1 cellular context compared by ENCODE assay signal in the genomic region with DNA sequence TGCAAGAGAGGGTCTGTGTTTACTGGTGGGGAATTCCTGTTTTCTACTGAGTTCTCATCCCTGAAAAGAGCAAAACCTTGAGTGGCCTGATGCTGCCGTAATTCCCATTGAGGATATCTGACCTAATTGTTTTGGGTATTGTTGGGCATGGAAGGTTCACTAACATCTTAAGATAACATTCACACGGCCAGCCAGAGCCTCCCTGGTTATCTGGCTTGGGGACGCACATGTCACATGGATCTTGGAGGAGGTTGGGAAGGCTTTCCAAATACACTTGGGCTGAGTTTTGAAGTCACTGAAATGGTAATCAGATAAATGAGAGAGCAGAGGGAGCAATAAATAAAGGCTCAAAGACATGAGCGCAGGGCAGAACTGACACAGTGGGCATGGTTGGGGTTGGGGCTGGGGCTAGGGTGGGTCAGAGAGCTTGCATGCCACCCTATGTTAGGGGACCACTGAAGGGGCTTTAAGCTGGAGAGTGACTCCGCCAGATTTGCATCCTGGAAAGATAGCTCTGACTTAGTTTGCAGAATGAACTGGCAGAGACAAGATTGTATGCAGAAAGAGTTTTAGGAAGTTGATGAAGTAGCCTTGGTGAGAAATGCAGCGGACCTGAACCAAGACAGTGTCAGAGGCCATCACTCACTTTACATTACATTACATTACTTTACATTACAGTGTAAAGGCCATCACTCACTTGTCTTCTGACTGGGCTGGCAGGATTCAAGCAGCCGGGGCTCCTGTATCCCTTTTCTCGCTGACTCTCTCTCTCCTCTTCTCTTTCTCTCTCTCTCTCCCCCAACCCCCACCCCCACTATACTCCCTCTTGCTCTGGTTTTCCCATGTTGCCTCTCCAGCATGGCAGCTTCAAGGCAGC.
A peak's percentile ranks its signal among the peaks of the same experiment; 100 is the strongest.
TF ChIP-seq lines count a peak whose summit lies in the region.

No MANE protein-coding gene starts in this region.

TF ChIP-seq in H1, 55 proteins besides CTCF, POLR2A, EP300 and RAD21 (continued from another document):
- TF ChIP-seq, protein P1, sequence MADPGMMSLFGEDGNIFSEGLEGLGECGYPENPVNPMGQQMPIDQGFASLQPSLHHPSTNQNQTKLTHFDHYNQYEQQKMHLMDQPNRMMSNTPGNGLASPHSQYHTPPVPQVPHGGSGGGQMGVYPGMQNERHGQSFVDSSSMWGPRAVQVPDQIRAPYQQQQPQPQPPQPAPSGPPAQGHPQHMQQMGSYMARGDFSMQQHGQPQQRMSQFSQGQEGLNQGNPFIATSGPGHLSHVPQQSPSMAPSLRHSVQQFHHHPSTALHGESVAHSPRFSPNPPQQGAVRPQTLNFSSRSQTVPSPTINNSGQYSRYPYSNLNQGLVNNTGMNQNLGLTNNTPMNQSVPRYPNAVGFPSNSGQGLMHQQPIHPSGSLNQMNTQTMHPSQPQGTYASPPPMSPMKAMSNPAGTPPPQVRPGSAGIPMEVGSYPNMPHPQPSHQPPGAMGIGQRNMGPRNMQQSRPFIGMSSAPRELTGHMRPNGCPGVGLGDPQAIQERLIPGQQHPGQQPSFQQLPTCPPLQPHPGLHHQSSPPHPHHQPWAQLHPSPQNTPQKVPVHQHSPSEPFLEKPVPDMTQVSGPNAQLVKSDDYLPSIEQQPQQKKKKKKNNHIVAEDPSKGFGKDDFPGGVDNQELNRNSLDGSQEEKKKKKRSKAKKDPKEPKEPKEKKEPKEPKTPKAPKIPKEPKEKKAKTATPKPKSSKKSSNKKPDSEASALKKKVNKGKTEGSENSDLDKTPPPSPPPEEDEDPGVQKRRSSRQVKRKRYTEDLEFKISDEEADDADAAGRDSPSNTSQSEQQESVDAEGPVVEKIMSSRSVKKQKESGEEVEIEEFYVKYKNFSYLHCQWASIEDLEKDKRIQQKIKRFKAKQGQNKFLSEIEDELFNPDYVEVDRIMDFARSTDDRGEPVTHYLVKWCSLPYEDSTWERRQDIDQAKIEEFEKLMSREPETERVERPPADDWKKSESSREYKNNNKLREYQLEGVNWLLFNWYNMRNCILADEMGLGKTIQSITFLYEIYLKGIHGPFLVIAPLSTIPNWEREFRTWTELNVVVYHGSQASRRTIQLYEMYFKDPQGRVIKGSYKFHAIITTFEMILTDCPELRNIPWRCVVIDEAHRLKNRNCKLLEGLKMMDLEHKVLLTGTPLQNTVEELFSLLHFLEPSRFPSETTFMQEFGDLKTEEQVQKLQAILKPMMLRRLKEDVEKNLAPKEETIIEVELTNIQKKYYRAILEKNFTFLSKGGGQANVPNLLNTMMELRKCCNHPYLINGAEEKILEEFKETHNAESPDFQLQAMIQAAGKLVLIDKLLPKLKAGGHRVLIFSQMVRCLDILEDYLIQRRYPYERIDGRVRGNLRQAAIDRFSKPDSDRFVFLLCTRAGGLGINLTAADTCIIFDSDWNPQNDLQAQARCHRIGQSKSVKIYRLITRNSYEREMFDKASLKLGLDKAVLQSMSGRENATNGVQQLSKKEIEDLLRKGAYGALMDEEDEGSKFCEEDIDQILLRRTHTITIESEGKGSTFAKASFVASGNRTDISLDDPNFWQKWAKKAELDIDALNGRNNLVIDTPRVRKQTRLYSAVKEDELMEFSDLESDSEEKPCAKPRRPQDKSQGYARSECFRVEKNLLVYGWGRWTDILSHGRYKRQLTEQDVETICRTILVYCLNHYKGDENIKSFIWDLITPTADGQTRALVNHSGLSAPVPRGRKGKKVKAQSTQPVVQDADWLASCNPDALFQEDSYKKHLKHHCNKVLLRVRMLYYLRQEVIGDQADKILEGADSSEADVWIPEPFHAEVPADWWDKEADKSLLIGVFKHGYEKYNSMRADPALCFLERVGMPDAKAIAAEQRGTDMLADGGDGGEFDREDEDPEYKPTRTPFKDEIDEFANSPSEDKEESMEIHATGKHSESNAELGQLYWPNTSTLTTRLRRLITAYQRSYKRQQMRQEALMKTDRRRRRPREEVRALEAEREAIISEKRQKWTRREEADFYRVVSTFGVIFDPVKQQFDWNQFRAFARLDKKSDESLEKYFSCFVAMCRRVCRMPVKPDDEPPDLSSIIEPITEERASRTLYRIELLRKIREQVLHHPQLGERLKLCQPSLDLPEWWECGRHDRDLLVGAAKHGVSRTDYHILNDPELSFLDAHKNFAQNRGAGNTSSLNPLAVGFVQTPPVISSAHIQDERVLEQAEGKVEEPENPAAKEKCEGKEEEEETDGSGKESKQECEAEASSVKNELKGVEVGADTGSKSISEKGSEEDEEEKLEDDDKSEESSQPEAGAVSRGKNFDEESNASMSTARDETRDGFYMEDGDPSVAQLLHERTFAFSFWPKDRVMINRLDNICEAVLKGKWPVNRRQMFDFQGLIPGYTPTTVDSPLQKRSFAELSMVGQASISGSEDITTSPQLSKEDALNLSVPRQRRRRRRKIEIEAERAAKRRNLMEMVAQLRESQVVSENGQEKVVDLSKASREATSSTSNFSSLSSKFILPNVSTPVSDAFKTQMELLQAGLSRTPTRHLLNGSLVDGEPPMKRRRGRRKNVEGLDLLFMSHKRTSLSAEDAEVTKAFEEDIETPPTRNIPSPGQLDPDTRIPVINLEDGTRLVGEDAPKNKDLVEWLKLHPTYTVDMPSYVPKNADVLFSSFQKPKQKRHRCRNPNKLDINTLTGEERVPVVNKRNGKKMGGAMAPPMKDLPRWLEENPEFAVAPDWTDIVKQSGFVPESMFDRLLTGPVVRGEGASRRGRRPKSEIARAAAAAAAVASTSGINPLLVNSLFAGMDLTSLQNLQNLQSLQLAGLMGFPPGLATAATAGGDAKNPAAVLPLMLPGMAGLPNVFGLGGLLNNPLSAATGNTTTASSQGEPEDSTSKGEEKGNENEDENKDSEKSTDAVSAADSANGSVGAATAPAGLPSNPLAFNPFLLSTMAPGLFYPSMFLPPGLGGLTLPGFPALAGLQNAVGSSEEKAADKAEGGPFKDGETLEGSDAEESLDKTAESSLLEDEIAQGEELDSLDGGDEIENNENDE (IDR thresholded peaks at IDR 0.05; ENCODE audit: insufficient replicate concordance, low read length): peak; percentile 40
- peak; percentile 64 for TF ChIP-seq CTBP2 (IDR thresholded peaks at IDR 0.05; ENCODE audit: borderline replicate concordance, insufficient read depth, insufficient read length, low read length)
- peak; percentile 51; the same call in 1 of the 2 replicates for TF ChIP-seq YY1 (IDR thresholded peaks at IDR 0.05; ENCODE audit: low read depth, low read length)
- TF ChIP-seq TEAD4 (IDR thresholded peaks at IDR 0.05; ENCODE audit: low read depth, low read length): no peak
